In genomic region chr16:53022374-53022773, GRCh38 we compare ENCODE assay signal across 8 cellular contexts. TPM values are rescaled to one million over a fixed set of nuclear protein-coding genes. Genes with fewer than 3 reads are reported as not detected.
DNase-seq lines count a peak whose midpoint lies in the region; ATAC-seq and TF ChIP-seq lines count a peak whose summit lies in the region.

No MANE protein-coding gene starts in this region.

- H3K9ac ChIP-seq in KMS-11 (no peak overlapping the region), neural cell (ENCODE audit: low read length) (no peak overlapping the region)

- DNase-seq in activated CD4-positive, alpha-beta T cell treated with anti-CD3 and anti-CD28 coated beads for 48 hours, result peak; percentile 19
- DNase-seq in activated CD4-positive, alpha-beta T cell treated with anti-CD3 and anti-CD28 coated beads for 1 hour, result no peak
- peak; percentile 13 for DNase-seq in Panc1 (ENCODE audit: low read depth, low spot score)
- no peak for DNase-seq in epithelial cell of proximal tubule (ENCODE audit: low read depth)

- H3K4me3 ChIP-seq in KMS-11 (IDR thresholded peaks at IDR 0.05; ENCODE audit: insufficient read depth, low read depth, low read length), result no peak overlapping the region
- H3K4me3 ChIP-seq in Panc1 (ENCODE audit: low read depth in 2 of 2, low read length in 2 of 2), result no peak overlapping the region
- no peak overlapping the region for H3K4me3 ChIP-seq in epithelial cell of proximal tubule (ENCODE audit: low read depth, low read length)
- H3K4me3 ChIP-seq in neural cell (ENCODE audit: low read length), result no peak overlapping the region

- no peaks in the 10 kb centered on the region for H3K9me3 ChIP-seq in Panc1 (ENCODE audit: control insufficient read depth, insufficient read depth, low read depth, low read length)
- no peaks in the 10 kb centered on the region for H3K9me3 ChIP-seq in neural cell (ENCODE audit: low read length)

- no peaks in the 10 kb centered on the region for H3F3A ChIP-seq in neural cell (ENCODE audit: insufficient read depth, low read length, poor library complexity, severe bottlenecking)

- H3K27ac ChIP-seq in KMS-11, result no peak overlapping the region
- H3K27ac ChIP-seq in Panc1 (ENCODE audit: low read length), result no peak overlapping the region
- H3K27ac ChIP-seq in neural cell (ENCODE audit: low read length), result no peak overlapping the region

- ATAC-seq in Panc1 (peak; percentile 87), GM19467 (IDR thresholded peaks at IDR 0.05; ENCODE audit: unreplicated experiment) (no peak)
- ATAC-seq in activated CD4-positive, CD25-positive, alpha-beta regulatory T cell treated with anti-CD3 and anti-CD28 coated beads, Interleukin-2, amount 50 U/mL, for 24 hours, result no peak

- H3K27me3 ChIP-seq in KMS-11 (ENCODE audit: insufficient read depth, low read depth) (no peaks in the 10 kb centered on the region), Panc1 (ENCODE audit: control insufficient read depth, insufficient read depth, low read length) (no peaks in the 10 kb centered on the region), neural cell (ENCODE audit: insufficient read depth, low read depth, low read length) (no peaks in the 10 kb centered on the region)

- H3K79me2 ChIP-seq in KMS-11 (ENCODE audit: insufficient read depth, low read depth), result no peaks in the 10 kb centered on the region
- no peaks in the 10 kb centered on the region for H3K79me2 ChIP-seq in neural cell (replicated peaks; ENCODE audit: insufficient read depth, low read length)

- H3K9me2 ChIP-seq in neural cell (ENCODE audit: insufficient read depth, low read length), result no peaks in the 10 kb centered on the region

- CTCF ChIA-PET in Panc1 (lab: Charles Lee), result interaction anchor here (1.1 kb wide), 1 partner anchor 831 kb away, joined by 3 read pairs; no protein-coding TSS in a partner anchor

- TF ChIP-seq EP300 in neural cell (conservative IDR thresholded peaks at IDR 0.05; ENCODE audit: poor library complexity, severe bottlenecking), result peak; percentile 24

- intact Hi-C loops in Panc1 (cut with micrococcal nuclease; ENCODE audit: unreplicated experiment), result loop anchor here (5.0 to 10.0 kb wide), 2 partner anchors 830 to 958 kb away; no protein-coding TSS in a partner anchor

- H4K20me1 ChIP-seq in KMS-11 (ENCODE audit: insufficient read depth) (no peaks in the 10 kb centered on the region), neural cell (ENCODE audit: insufficient read depth) (no peaks in the 10 kb centered on the region)

- TF ChIP-seq CTCF in KMS-11 (conservative IDR thresholded peaks at IDR 0.05; ENCODE audit: low read depth, low read length), result peak; percentile 68
- peak; percentile 70 for TF ChIP-seq CTCF in Panc1 (IDR thresholded peaks at IDR 0.05)
- peak; percentile 75 for TF ChIP-seq CTCF in epithelial cell of proximal tubule (conservative IDR thresholded peaks at IDR 0.05; ENCODE audit: low read depth, low read length)
- TF ChIP-seq CTCF in neural cell (IDR thresholded peaks at IDR 0.05; ENCODE audit: poor library complexity, severe bottlenecking), result peak; percentile 93

- in situ Hi-C loops in Panc1 (cut with HindIII; ENCODE audit: low pct_unique_long_range_greater_than_20kb, low sequenced_read_pairs), result no loop called here

- peak; percentile 99 for TF ChIP-seq RAD21 in neural cell (conservative IDR thresholded peaks at IDR 0.05)

- H3K4me1 ChIP-seq in KMS-11 (ENCODE audit: low read depth, poor library complexity, severe bottlenecking) (no peaks in the 10 kb centered on the region), Panc1 (ENCODE audit: control insufficient read depth, insufficient read depth, low read length) (no peaks in the 10 kb centered on the region)

- H3K36me3 ChIP-seq in KMS-11 (ENCODE audit: insufficient read depth) (no peaks in the 10 kb centered on the region), Panc1 (ENCODE audit: control insufficient read depth, insufficient read depth, low read length) (no peaks in the 10 kb centered on the region), neural cell (ENCODE audit: insufficient read depth, low read length) (no peaks in the 10 kb centered on the region)

- POLR2A ChIA-PET in Panc1 (lab: Charles Lee), result no interaction called here

- H3K4me2 ChIP-seq in KMS-11 (no peak overlapping the region), neural cell (ENCODE audit: low read length) (no peak overlapping the region)

- H2AFZ ChIP-seq in KMS-11 (ENCODE audit: low read depth) (no peak overlapping the region), neural cell (ENCODE audit: low read depth, low read length) (no peak overlapping the region)

- BruUV-seq in Panc1 (replicated peaks; lab: Mats Ljungman, UMichigan), result no TSS peak

TF ChIP-seq in neural cell, 6 proteins besides CTCF, POLR2A, EP300 and RAD21:
- TF ChIP-seq SMC3 (conservative IDR thresholded peaks at IDR 0.05; ENCODE audit: poor library complexity) (peak; percentile 98), EZH2 (IDR thresholded peaks at IDR 0.05; ENCODE audit: borderline replicate concordance, insufficient read depth, low read length, poor library complexity, severe bottlenecking) (no peak), MXI1 (conservative IDR thresholded peaks at IDR 0.05; ENCODE audit: poor library complexity, severe bottlenecking) (peak; percentile 13), TAF1 (IDR thresholded peaks at IDR 0.05; ENCODE audit: low read depth) (no peak)

RNA-seq across cellular contexts. Expression of gene CHD9NB, which starts 30.3 kb away (rescaled TPM):
- 0.64 TPM for total RNA-seq in Panc1 (2021; ENCODE audit: unreplicated experiment)
- polyA plus RNA-seq in Panc1 (2012; ENCODE audit: insufficient read length), result 0.22 TPM
- total RNA-seq in epithelial cell of proximal tubule, result 0.07 and 1.5 TPM in 2 replicates
- 0.16 and 0.17 TPM in 2 replicates for polyA plus RNA-seq in neural cell
- 0.46 and 0.97 TPM in 2 replicates for polyA minus RNA-seq in neural cell

RNA-seq across cellular contexts. Expression of gene CHD9, which starts 32.4 kb away (rescaled TPM):
- total RNA-seq in Panc1 (2021; ENCODE audit: unreplicated experiment), result 25.4 TPM
- polyA plus RNA-seq in Panc1 (2012; ENCODE audit: insufficient read length), result 4.0 TPM
- 10.6 and 14.6 TPM in 2 replicates for total RNA-seq in epithelial cell of proximal tubule
- 56.1 and 69.3 TPM in 2 replicates for polyA plus RNA-seq in neural cell
- 293 and 355 TPM in 2 replicates for polyA minus RNA-seq in neural cell

Comparison
In these comparisons a context has a peak if more than half of its experiments do, and no peak if none do; other contexts are left out.
1. DNase-seq: peak in activated CD4-positive, alpha-beta T cell treated with anti-CD3 and anti-CD28 coated beads for 48 hours (single experiment) and Panc1 (single experiment); none in activated CD4-positive, alpha-beta T cell treated with anti-CD3 and anti-CD28 coated beads for 1 hour (single experiment) and epithelial cell of proximal tubule (single experiment).
2. Peak in every context shown above with its lines, with median percentiles within 50 percentile points of each other: CTCF ChIP-seq.